Comparison of ENCODE assay signal across 1 cellular context in the genomic region with DNA sequence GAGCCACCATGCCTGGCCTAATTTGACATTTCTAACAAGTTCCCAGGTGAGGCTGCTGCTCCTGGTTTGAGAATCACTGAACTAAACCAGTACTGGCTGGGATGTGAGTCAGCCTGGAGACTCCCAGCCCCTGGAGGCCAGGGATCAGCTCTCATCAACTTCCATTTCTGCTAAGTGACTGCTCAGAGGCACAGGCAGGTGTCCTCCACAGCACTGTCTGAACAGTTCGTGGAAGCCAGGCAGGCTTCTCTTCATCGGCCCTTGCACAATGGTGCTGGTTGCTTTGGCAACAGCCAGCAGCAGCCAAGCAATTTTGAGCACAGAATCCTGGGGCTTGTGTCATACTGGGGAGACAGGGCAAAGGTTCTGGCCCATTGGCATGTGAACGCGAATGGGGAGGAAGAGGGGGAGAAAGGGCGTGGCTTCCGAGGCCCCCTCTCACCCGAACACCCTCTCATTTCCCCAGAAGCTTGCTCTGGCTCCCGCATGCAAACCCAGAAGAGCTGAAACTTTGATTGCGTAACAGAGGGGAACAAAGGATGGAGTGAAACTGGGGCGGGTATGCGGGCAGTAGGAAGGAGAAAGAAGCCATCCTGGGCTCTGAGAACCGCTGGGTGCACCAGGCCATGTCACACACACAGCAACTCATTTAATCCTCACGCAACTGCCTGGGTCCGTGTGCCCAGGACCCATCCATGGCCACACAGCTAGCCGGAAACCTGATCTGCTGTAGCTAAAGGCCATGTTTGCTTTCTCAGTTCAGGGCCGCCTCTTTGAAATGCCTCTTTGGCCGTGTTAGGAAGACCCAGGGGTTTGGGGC.
TF ChIP-seq lines count a peak whose summit lies in the region.

No MANE protein-coding gene starts in this region.

TF ChIP-seq in GM23338, 12 proteins besides CTCF, POLR2A, EP300 and RAD21 (continued from another document):
- TF ChIP-seq, protein P1, sequence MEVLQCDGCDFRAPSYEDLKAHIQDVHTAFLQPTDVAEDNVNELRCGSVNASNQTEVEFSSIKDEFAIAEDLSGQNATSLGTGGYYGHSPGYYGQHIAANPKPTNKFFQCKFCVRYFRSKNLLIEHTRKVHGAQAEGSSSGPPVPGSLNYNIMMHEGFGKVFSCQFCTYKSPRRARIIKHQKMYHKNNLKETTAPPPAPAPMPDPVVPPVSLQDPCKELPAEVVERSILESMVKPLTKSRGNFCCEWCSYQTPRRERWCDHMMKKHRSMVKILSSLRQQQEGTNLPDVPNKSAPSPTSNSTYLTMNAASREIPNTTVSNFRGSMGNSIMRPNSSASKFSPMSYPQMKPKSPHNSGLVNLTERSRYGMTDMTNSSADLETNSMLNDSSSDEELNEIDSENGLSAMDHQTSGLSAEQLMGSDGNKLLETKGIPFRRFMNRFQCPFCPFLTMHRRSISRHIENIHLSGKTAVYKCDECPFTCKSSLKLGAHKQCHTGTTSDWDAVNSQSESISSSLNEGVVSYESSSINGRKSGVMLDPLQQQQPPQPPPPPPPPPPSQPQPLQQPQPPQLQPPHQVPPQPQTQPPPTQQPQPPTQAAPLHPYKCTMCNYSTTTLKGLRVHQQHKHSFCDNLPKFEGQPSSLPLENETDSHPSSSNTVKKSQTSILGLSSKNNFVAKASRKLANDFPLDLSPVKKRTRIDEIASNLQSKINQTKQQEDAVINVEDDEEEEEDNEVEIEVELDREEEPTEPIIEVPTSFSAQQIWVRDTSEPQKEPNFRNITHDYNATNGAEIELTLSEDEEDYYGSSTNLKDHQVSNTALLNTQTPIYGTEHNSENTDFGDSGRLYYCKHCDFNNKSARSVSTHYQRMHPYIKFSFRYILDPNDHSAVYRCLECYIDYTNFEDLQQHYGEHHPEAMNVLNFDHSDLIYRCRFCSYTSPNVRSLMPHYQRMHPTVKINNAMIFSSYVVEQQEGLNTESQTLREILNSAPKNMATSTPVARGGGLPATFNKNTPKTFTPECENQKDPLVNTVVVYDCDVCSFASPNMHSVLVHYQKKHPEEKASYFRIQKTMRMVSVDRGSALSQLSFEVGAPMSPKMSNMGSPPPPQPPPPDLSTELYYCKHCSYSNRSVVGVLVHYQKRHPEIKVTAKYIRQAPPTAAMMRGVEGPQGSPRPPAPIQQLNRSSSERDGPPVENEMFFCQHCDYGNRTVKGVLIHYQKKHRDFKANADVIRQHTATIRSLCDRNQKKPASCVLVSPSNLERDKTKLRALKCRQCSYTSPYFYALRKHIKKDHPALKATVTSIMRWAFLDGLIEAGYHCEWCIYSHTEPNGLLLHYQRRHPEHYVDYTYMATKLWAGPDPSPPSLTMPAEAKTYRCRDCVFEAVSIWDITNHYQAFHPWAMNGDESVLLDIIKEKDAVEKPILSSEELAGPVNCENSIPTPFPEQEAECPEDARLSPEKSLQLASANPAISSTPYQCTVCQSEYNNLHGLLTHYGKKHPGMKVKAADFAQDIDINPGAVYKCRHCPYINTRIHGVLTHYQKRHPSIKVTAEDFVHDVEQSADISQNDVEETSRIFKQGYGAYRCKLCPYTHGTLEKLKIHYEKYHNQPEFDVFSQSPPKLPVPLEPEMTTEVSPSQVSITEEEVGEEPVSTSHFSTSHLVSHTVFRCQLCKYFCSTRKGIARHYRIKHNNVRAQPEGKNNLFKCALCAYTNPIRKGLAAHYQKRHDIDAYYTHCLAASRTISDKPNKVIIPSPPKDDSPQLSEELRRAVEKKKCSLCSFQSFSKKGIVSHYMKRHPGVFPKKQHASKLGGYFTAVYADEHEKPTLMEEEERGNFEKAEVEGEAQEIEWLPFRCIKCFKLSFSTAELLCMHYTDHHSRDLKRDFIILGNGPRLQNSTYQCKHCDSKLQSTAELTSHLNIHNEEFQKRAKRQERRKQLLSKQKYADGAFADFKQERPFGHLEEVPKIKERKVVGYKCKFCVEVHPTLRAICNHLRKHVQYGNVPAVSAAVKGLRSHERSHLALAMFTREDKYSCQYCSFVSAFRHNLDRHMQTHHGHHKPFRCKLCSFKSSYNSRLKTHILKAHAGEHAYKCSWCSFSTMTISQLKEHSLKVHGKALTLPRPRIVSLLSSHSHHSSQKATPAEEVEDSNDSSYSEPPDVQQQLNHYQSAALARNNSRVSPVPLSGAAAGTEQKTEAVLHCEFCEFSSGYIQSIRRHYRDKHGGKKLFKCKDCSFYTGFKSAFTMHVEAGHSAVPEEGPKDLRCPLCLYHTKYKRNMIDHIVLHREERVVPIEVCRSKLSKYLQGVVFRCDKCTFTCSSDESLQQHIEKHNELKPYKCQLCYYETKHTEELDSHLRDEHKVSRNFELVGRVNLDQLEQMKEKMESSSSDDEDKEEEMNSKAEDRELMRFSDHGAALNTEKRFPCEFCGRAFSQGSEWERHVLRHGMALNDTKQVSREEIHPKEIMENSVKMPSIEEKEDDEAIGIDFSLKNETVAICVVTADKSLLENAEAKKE (CRISPR knock-in tag; IDR thresholded peaks at IDR 0.05) = no peak
- TF ChIP-seq POLR2AphosphoS5 (IDR thresholded peaks at IDR 0.05; ENCODE audit: low read depth) = no peak
- TF ChIP-seq CREB1 (CRISPR knock-in tag; IDR thresholded peaks at IDR 0.05; ENCODE audit: low read depth) = no peak
